ENCODE assay signal across 23 cellular contexts in genomic region chrX:24536551-24536950, GRCh38.
DNase-seq lines count a peak whose midpoint lies in the region; ATAC-seq, FAIRE-seq and TF ChIP-seq lines count a peak whose summit lies in the region.
"Had no signal": no experiment of that assay in that cellular context is flagged by ENCODE, and none has a peak within 500 bp of the region (broad histone marks: within the 10 kb centered on the region; RNA-seq: fewer than 3 reads in every experiment).

No MANE protein-coding gene starts in this region.

- H3K4me1 Mint-ChIP-seq in activated naive CD4-positive, alpha-beta T cell treated with anti-CD3 and anti-CD28 coated beads, Interleukin-2, amount 50 U/mL, for 24 hours = no peaks in the 10 kb centered on the region
- no peaks in the 10 kb centered on the region for H3K4me1 Mint-ChIP-seq in activated naive CD4-positive, alpha-beta T cell treated with anti-CD3 and anti-CD28 coated beads, Interleukin-2, amount 10 ng/mL, durations not matched to agents 7 days and 5 days
- H3K4me1 Mint-ChIP-seq: CD14-positive monocyte; CD4-positive, CD25-positive, alpha-beta regulatory T cell; CD8-positive, alpha-beta memory T cell had no signal

- peak overlapping the region; percentile 51 for H3K27ac Mint-ChIP-seq in activated naive CD4-positive, alpha-beta T cell treated with anti-CD3 and anti-CD28 coated beads, Interleukin-2, amount 50 U/mL, for 24 hours
- no peak overlapping the region for H3K27ac Mint-ChIP-seq in activated naive CD4-positive, alpha-beta T cell treated with anti-CD3 and anti-CD28 coated beads, Interleukin-2, amount 10 ng/mL, durations not matched to agents 7 days and 5 days
- H3K27ac Mint-ChIP-seq: CD14-positive monocyte; CD4-positive, alpha-beta memory T cell; CD4-positive, CD25-positive, alpha-beta regulatory T cell; CD8-positive, alpha-beta memory T cell had no signal

- no peak overlapping the region for H3K27ac ChIP-seq in pancreas
- H3K27ac ChIP-seq: 22Rv1, BLaER1 had no signal

- H3K36me3 ChIP-seq in pancreas = no peaks in the 10 kb centered on the region
- H3K36me3 ChIP-seq: BE2C had no signal

- FAIRE-seq in islet of Langerhans (lab: Jason Lieb, UNC) (peak; percentile 79), pancreas (lab: Jason Lieb, UNC) (peak; percentile 86)
- FAIRE-seq: G401.6, GM12891 had no signal

- TF ChIP-seq CTCF in pancreas (IDR thresholded peaks at IDR 0.05) = no peak

- CTCF ChIA-PET in activated naive CD4-positive, alpha-beta T cell treated with anti-CD3 and anti-CD28 coated beads, Interleukin-2, amount 10 ng/mL, durations not matched to agents 7 days and 5 days (lab: Charles Lee) = interaction anchor here (1.0 to 1.1 kb wide), 2 partner anchors 37 to 141 kb away, joined by 3 read pairs; no protein-coding TSS in a partner anchor

- H3K9me3 ChIP-seq in pancreas = no peaks in the 10 kb centered on the region
- H3K9me3 ChIP-seq: BE2C, BLaER1, Caco-2 had no signal

- intact Hi-C loops in left colon (cut with DNase I, micrococcal nuclease) = no loop called here
- intact Hi-C loops in pancreas (cut with DNase I) = no loop called here

- no peaks in the 10 kb centered on the region for H3K4me1 ChIP-seq in pancreas
- H3K4me1 ChIP-seq: BE2C, Caco-2 had no signal

- no peak overlapping the region for H3K4me3 ChIP-seq in pancreas
- H3K4me3 ChIP-seq: BLaER1 had no signal

- no peak overlapping the region for H3K4me3 Mint-ChIP-seq in activated naive CD4-positive, alpha-beta T cell treated with anti-CD3 and anti-CD28 coated beads, Interleukin-2, amount 50 U/mL, for 24 hours
- H3K4me3 Mint-ChIP-seq in activated naive CD4-positive, alpha-beta T cell treated with anti-CD3 and anti-CD28 coated beads, Interleukin-2, amount 10 ng/mL, durations not matched to agents 7 days and 5 days = no peak overlapping the region
- H3K4me3 Mint-ChIP-seq: CD14-positive monocyte; CD4-positive, alpha-beta memory T cell; CD4-positive, CD25-positive, alpha-beta regulatory T cell; CD8-positive, alpha-beta memory T cell had no signal

- H3K9me3 Mint-ChIP-seq in activated naive CD4-positive, alpha-beta T cell treated with anti-CD3 and anti-CD28 coated beads, Interleukin-2, amount 50 U/mL, for 24 hours = no peaks in the 10 kb centered on the region
- no peaks in the 10 kb centered on the region for H3K9me3 Mint-ChIP-seq in activated naive CD4-positive, alpha-beta T cell treated with anti-CD3 and anti-CD28 coated beads, Interleukin-2, amount 10 ng/mL, durations not matched to agents 7 days and 5 days
- H3K9me3 Mint-ChIP-seq: CD4-positive, alpha-beta memory T cell; CD8-positive, alpha-beta memory T cell had no signal

- no peaks in the 10 kb centered on the region for H3K27me3 Mint-ChIP-seq in activated naive CD4-positive, alpha-beta T cell treated with anti-CD3 and anti-CD28 coated beads, Interleukin-2, amount 50 U/mL, for 24 hours
- no peaks in the 10 kb centered on the region for H3K27me3 Mint-ChIP-seq in activated naive CD4-positive, alpha-beta T cell treated with anti-CD3 and anti-CD28 coated beads, Interleukin-2, amount 10 ng/mL, durations not matched to agents 7 days and 5 days
- H3K27me3 Mint-ChIP-seq: CD4-positive, alpha-beta memory T cell; CD4-positive, CD25-positive, alpha-beta regulatory T cell; CD8-positive, alpha-beta memory T cell had no signal

- DNase-seq in activated naive CD4-positive, alpha-beta T cell treated with anti-CD3 and anti-CD28 coated beads, Interleukin-2, amount 10 ng/mL, durations not matched to agents 7 days and 5 days = no peak
- DNase-seq in left colon = no peak
- DNase-seq in pancreas = no peak
- no peak for DNase-seq in activated T-cell treated with anti-CD3 and anti-CD28 coated beads for 4 hours
- DNase-seq: ACHN; BE2C; C1 segment of cervical spinal cord; Caco-2; Calu3; CD4-positive, alpha-beta memory T cell; CD4-positive, CD25-positive, alpha-beta regulatory T cell; CD8-positive, alpha-beta memory T cell; DMS79 treated with DMSO at 0.1 percent for 48 hours; GF-D8 had no signal

- H3K36me3 Mint-ChIP-seq in activated naive CD4-positive, alpha-beta T cell treated with anti-CD3 and anti-CD28 coated beads, Interleukin-2, amount 50 U/mL, for 24 hours = peaks cover 4% of the 10 kb centered on the region
- peaks cover 20% of the 10 kb centered on the region for H3K36me3 Mint-ChIP-seq in activated naive CD4-positive, alpha-beta T cell treated with anti-CD3 and anti-CD28 coated beads, Interleukin-2, amount 10 ng/mL, durations not matched to agents 7 days and 5 days

- ATAC-seq in left colon (peak; percentile 88), pancreas (no peak), HG03571 (IDR thresholded peaks at IDR 0.05; ENCODE audit: unreplicated experiment) (no peak), GM21526 (IDR thresholded peaks at IDR 0.05; ENCODE audit: low FRiP score, unreplicated experiment) (no peak)

- peaks cover 0 to 7% (median 0%) of the 10 kb centered on the region in 4 donors for H3K27me3 ChIP-seq in pancreas
- H3K27me3 ChIP-seq: BE2C, BLaER1 had no signal
